ENCODE assay signal across 6 cellular contexts in the genomic region with DNA sequence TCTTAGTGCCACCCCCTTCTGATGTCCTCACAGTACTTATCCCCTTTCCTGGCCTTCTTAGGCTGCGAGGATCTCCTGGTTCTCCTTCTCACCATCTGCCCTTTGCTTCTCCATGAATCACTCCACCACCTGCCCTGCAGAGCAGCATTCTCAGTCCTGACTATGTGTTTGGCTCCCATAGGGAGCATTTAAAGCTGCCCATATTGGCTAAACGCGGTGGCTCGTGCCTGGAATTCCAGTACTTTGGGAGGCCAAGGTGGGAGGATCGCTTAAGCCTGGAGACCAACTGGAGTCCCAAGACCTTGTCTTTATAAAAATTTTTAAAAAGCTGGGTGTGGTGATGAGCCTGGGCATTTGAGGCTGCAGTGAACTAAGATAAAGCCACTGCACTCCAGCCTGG.
"Had no signal": no experiment of that assay in that cellular context is flagged by ENCODE, and none has a peak within 500 bp of the region (broad histone marks: within the 10 kb centered on the region; RNA-seq: fewer than 3 reads in every experiment).

No MANE protein-coding gene starts in this region.

- H3K4me3 ChIP-seq: GM23338, K562 had no signal

- ATAC-seq: GM23338, K562 had no signal

- H2AFZ ChIP-seq: GM23338 had no signal

- DNase-seq: H9, HCEC 1CT, IMR-90, KG1 had no signal

- H3K4me2 ChIP-seq: GM23338 had no signal
